In the genomic region with DNA sequence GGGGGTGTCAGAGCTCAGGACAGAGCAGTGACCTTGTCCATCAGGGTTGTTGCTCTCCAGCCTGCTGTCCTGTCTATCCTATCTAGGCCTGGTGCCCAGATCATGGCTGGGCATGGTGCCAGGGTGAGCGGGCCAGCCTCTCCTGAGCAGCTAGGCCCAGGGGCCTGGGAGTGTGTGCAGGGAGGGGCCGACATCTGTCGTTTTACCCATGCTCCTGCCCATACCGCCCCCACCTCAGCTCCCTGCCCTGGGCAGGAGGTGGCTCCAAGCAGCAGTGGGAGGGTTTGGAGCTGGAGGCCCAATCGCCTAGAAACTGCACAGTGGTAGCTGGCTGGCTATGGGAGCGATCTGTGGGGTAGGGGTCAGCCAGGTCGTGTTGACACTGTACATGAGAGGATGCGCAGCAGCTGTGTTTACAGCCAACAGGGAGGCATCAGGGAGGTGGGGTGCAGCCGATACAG, we compare ENCODE assay signal across 1 cellular context.
TF ChIP-seq lines count a peak whose summit lies in the region.

No MANE protein-coding gene starts in this region.

TF ChIP-seq in K562, 482 proteins besides CTCF, POLR2A, EP300 and RAD21:
- TF ChIP-seq NFIC (IDR thresholded peaks at IDR 0.05) (peak; percentile 28; the same call in 1 of the 2 replicates), NRF1 (conservative IDR thresholded peaks at IDR 0.05 in 1 of 2, IDR thresholded peaks at IDR 0.05 in 1 of 2) (peak; percentile 62 to 63), ZNF197 (CRISPR knock-in tag; IDR thresholded peaks at IDR 0.05; ENCODE audit: low read depth) (no peak), FOXA3 (CRISPR knock-in tag; conservative IDR thresholded peaks at IDR 0.05 in 1 of 2, IDR thresholded peaks at IDR 0.05 in 1 of 2) (peak in 1 of 2 experiments; percentile 67; a peak in 1 of 4 replicates), TAL1 (IDR thresholded peaks at IDR 0.05) (no peak), ZNF217 (CRISPR knock-in tag; IDR thresholded peaks at IDR 0.05) (no peak), AFF4 (CRISPR knock-in tag; IDR thresholded peaks at IDR 0.05) (no peak), ZNF589 (CRISPR knock-in tag; IDR thresholded peaks at IDR 0.05; ENCODE audit: low read depth) (no peak)
- TF ChIP-seq, protein P1, sequence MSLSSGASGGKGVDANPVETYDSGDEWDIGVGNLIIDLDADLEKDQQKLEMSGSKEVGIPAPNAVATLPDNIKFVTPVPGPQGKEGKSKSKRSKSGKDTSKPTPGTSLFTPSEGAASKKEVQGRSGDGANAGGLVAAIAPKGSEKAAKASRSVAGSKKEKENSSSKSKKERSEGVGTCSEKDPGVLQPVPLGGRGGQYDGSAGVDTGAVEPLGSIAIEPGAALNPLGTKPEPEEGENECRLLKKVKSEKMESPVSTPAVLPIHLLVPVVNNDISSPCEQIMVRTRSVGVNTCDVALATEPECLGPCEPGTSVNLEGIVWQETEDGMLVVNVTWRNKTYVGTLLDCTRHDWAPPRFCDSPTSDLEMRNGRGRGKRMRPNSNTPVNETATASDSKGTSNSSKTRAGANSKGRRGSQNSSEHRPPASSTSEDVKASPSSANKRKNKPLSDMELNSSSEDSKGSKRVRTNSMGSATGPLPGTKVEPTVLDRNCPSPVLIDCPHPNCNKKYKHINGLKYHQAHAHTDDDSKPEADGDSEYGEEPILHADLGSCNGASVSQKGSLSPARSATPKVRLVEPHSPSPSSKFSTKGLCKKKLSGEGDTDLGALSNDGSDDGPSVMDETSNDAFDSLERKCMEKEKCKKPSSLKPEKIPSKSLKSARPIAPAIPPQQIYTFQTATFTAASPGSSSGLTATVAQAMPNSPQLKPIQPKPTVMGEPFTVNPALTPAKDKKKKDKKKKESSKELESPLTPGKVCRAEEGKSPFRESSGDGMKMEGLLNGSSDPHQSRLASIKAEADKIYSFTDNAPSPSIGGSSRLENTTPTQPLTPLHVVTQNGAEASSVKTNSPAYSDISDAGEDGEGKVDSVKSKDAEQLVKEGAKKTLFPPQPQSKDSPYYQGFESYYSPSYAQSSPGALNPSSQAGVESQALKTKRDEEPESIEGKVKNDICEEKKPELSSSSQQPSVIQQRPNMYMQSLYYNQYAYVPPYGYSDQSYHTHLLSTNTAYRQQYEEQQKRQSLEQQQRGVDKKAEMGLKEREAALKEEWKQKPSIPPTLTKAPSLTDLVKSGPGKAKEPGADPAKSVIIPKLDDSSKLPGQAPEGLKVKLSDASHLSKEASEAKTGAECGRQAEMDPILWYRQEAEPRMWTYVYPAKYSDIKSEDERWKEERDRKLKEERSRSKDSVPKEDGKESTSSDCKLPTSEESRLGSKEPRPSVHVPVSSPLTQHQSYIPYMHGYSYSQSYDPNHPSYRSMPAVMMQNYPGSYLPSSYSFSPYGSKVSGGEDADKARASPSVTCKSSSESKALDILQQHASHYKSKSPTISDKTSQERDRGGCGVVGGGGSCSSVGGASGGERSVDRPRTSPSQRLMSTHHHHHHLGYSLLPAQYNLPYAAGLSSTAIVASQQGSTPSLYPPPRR (CRISPR knock-in tag; IDR thresholded peaks at IDR 0.05; ENCODE audit: borderline replicate concordance), result 0 out of 2 replicates have a peak, but pooled peaks have one; percentile 19
- TF ChIP-seq, protein P2, sequence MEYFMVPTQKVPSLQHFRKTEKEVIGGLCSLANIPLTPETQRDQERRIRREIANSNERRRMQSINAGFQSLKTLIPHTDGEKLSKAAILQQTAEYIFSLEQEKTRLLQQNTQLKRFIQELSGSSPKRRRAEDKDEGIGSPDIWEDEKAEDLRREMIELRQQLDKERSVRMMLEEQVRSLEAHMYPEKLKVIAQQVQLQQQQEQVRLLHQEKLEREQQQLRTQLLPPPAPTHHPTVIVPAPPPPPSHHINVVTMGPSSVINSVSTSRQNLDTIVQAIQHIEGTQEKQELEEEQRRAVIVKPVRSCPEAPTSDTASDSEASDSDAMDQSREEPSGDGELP (CRISPR knock-in tag; IDR thresholded peaks at IDR 0.05; ENCODE audit: borderline replicate concordance), result 0 out of 2 replicates have a peak, but pooled peaks have one; percentile 17
